In genomic region chr9:3525836-3526165, GRCh38 we compare ENCODE assay signal across 8 cellular contexts. TPM values are rescaled to one million over a fixed set of nuclear protein-coding genes. Genes with fewer than 3 reads are reported as not detected.
DNase-seq lines count a peak whose midpoint lies in the region; ATAC-seq and TF ChIP-seq lines count a peak whose summit lies in the region.

TSS of gene RFX3 (minus strand) at chr9:3526001. CDS start at chr9:3395588, 130,413 bp downstream.

- POLR2A ChIA-PET in activated CD4-positive, alpha-beta memory T cell treated with anti-CD3 and anti-CD28 coated beads for 36 hours (lab: Charles Lee) = interaction anchor here (0.7 to 4.2 kb wide), 5 partner anchors 18 to 1508 kb away, joined by 3 to 41 read pairs (median 8); no protein-coding TSS in a partner anchor

- no peaks in the 10 kb centered on the region for H3K27me3 Mint-ChIP-seq in activated CD4-positive, alpha-beta memory T cell treated with anti-CD3 and anti-CD28 coated beads for 36 hours

- 0 to 2% methylated on average over 17 to 21 of the region's 24 CpGs for WGBS in lower leg skin, 2 donors

- peak within 1 kb of the TSS; percentile 99 for H3K4me3 Mint-ChIP-seq in activated CD4-positive, alpha-beta memory T cell treated with anti-CD3 and anti-CD28 coated beads for 36 hours

- no peaks in the 10 kb centered on the region for H3K9me3 Mint-ChIP-seq in activated CD4-positive, alpha-beta memory T cell treated with anti-CD3 and anti-CD28 coated beads for 36 hours

- peaks cover 35% of the 10 kb centered on the region for H3K36me3 Mint-ChIP-seq in activated CD4-positive, alpha-beta memory T cell treated with anti-CD3 and anti-CD28 coated beads for 36 hours

- ATAC-seq in GM19455 (IDR thresholded peaks at IDR 0.05; ENCODE audit: unreplicated experiment) = peak; percentile 50
- ATAC-seq in HG03575 (IDR thresholded peaks at IDR 0.05; ENCODE audit: extremely low read depth, insufficient number of reproducible peaks, low FRiP score, unreplicated experiment) = peak; percentile 18

- no peak for TF ChIP-seq POLR2A in lower leg skin (IDR thresholded peaks at IDR 0.05)

- peak within 1 kb of the TSS; percentile 99 for H3K27ac Mint-ChIP-seq in activated CD4-positive, alpha-beta memory T cell treated with anti-CD3 and anti-CD28 coated beads for 36 hours

- intact Hi-C loops in activated CD4-positive, alpha-beta memory T cell treated with anti-CD3 and anti-CD28 coated beads for 36 hours (cut with micrococcal nuclease) = loop anchor here (1.0 to 5.0 kb wide), 12 partner anchors 140 to 1912 kb away; partner anchors contain the start of genes CDC37L1, PLGRKT, PUM3 and SMARCA2
- intact Hi-C loops in lower leg skin (cut with DNase I; ENCODE audit: low total_unique reads) = no loop called here

- CTCF ChIA-PET in activated CD4-positive, alpha-beta memory T cell treated with anti-CD3 and anti-CD28 coated beads for 36 hours (lab: Charles Lee) = interaction anchor here (1.0 to 1.3 kb wide), 2 partner anchors 48 to 84 kb away, joined by 3 read pairs; no protein-coding TSS in a partner anchor

- H3K4me1 Mint-ChIP-seq in activated CD4-positive, alpha-beta memory T cell treated with anti-CD3 and anti-CD28 coated beads for 36 hours (ENCODE audit: low read depth) = peaks cover 42% of the 10 kb centered on the region

- no peak for TF ChIP-seq CTCF in lower leg skin (IDR thresholded peaks at IDR 0.05)

- DNase-seq in C1 segment of cervical spinal cord (lab: John Stamatoyannopoulos, UW) = peak; percentile 60 to 93 (median 87)
- DNase-seq in NCI-H774 (lab: John Stamatoyannopoulos, UW) = peak; percentile 91
- DNase-seq in activated CD4-positive, alpha-beta memory T cell treated with anti-CD3 and anti-CD28 coated beads for 36 hours = peak; percentile 95
- peak; percentile 97 to 98 for DNase-seq in dermis microvascular lymphatic vessel endothelial cell (ENCODE audit: low read depth in 2 of 2)
- peak; percentile 85 to 98 for DNase-seq in lower leg skin (ENCODE audit: low spot score in 2 of 2)
- peak; percentile 88 to 89 for DNase-seq in stimulated activated CD4-positive, alpha-beta T cell treated with anti-CD3 and anti-CD28 coated beads, Interleukin-4, amount 100 ng/mL, for 48 hours (ENCODE audit: low read depth in 2 of 2)

- peak within 1 kb of the TSS; percentile 93 for H3K4me3 ChIP-seq in lower leg skin (ENCODE audit: low read depth, poor library complexity, severe bottlenecking)

RNA-seq across cellular contexts. Expression of gene RFX3, which starts in this region (rescaled TPM):
- 10 to 100 TPM; 12.2 to 13.4 TPM for total RNA-seq in activated CD4-positive, alpha-beta memory T cell treated with anti-CD3 and anti-CD28 coated beads for 36 hours
- total RNA-seq in dermis microvascular lymphatic vessel endothelial cell (4.9 and 7.0 TPM in 2 replicates), lower leg skin (1 to 10 TPM; 4.0 to 8.2 (median 5.6) TPM)

Comparison
In these comparisons a context has a peak if more than half of its experiments do, and no peak if none do; other contexts are left out.
1. Peak in every context shown above with its lines: DNase-seq, ATAC-seq and H3K4me3 ChIP-seq.